Comparison of ENCODE assay signal across 10 cellular contexts in the genomic region with DNA sequence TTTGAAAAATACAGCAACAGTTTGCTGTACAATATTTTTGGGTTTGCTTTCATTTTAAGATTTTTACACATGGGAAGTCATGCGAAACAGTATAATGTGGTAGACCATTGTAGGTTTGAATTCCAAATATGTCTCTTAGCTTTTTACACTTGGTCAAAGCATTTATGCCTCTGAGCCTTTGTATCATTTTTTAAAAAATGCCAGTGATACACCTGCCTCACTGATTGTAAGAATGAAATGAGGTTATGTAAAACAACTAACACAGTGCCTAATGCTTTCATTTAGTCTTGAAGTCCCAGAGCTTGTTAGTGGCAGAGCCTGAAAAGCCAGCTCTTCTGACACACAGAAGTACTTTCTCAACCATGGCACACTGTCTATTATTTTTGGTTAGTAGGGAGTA.
DNase-seq lines count a peak whose midpoint lies in the region; ATAC-seq and TF ChIP-seq lines count a peak whose summit lies in the region.
"Had no signal": no experiment of that assay in that cellular context is flagged by ENCODE, and none has a peak within 500 bp of the region (broad histone marks: within the 10 kb centered on the region; RNA-seq: fewer than 3 reads in every experiment).

No MANE protein-coding gene starts in this region.

- DNase-seq in kidney tubule cell (ENCODE audit: low spot score) (peak; percentile 33), NCI-H345 treated with DMSO at 0.1 percent for 48 hours (lab: John Stamatoyannopoulos, UW; ENCODE audit: unreplicated experiment) (no peak), sigmoid colon (no peak), left cardiac atrium (no peak)
- DNase-seq in activated T-cell treated with anti-CD3 and anti-CD28 coated beads, Interleukin-2, amount 50 U/mL, for 48 hours, result no peak
- DNase-seq: NCI-H226, small intestine had no signal

- H3K27ac ChIP-seq in sigmoid colon, result no peak overlapping the region

- intact Hi-C loops in sigmoid colon (cut with DNase I) (no loop called here), left cardiac atrium (cut with DNase I) (no loop called here)

- H3K27me3 ChIP-seq in sigmoid colon, result no peaks in the 10 kb centered on the region

- WGBS in sigmoid colon, 2 donors, result 83 to 95% methylated on average over 1 of the region's 1 CpG

- no peak overlapping the region for H3K4me3 ChIP-seq in sigmoid colon

- peak; percentile 64 for ATAC-seq in GM18868 (IDR thresholded peaks at IDR 0.05; ENCODE audit: unreplicated experiment)
- peak; percentile 54 for ATAC-seq in GM21528 (IDR thresholded peaks at IDR 0.05; ENCODE audit: low FRiP score, unreplicated experiment)
- peak; percentile 49 for ATAC-seq in HG03442 (IDR thresholded peaks at IDR 0.05; ENCODE audit: unreplicated experiment)
- ATAC-seq in left cardiac atrium, result no peak

- no peak for TF ChIP-seq POLR2A in sigmoid colon (IDR thresholded peaks at IDR 0.05)

- no peaks in the 10 kb centered on the region for H3K9me3 ChIP-seq in sigmoid colon

- TF ChIP-seq EP300 in sigmoid colon (IDR thresholded peaks at IDR 0.05), result no peak

- peaks cover 0 to 15% (median 0%) of the 10 kb centered on the region in 4 donors for H3K4me1 ChIP-seq in sigmoid colon

- H3K36me3 ChIP-seq in sigmoid colon, result no peaks in the 10 kb centered on the region

- no peak for TF ChIP-seq CTCF in sigmoid colon (IDR thresholded peaks at IDR 0.05)

Comparison
In these comparisons a context has a peak if more than half of its experiments do, and no peak if none do; other contexts are left out.
1. ATAC-seq: peak in GM18868 (single experiment), GM21528 (single experiment) and HG03442 (single experiment); none in left cardiac atrium (0 of 2).